ENCODE assay signal across 9 cellular contexts in genomic region chr16:56589141-56590039, GRCh38. TPM values are rescaled to one million over a fixed set of nuclear protein-coding genes. Genes with fewer than 3 reads are reported as not detected.
DNase-seq lines count a peak whose midpoint lies in the region; ATAC-seq and TF ChIP-seq lines count a peak whose summit lies in the region.
"Had no signal": no experiment of that assay in that cellular context is flagged by ENCODE, and none has a peak within 500 bp of the region (broad histone marks: within the 10 kb centered on the region; RNA-seq: fewer than 3 reads in every experiment).

TSS of gene MT3 (plus strand) at chr16:56589528. CDS start at chr16:56589591, 63 bp downstream.

- no peaks in the 10 kb centered on the region for H3K9me3 ChIP-seq in CD4-positive, alpha-beta T cell (ENCODE audit: control insufficient read depth, low read length)

- no peak for TF ChIP-seq CTCF in CD4-positive, alpha-beta T cell (IDR thresholded peaks at IDR 0.05)

- CTCF ChIA-PET in CD4-positive, alpha-beta T cell (lab: Charles Lee), result no interaction called here
- CTCF ChIA-PET in activated naive CD4-positive, alpha-beta T cell treated with anti-CD3 and anti-CD28 coated beads for 36 hours (lab: Charles Lee), result no interaction called here

- H3K27ac Mint-ChIP-seq in CD4-positive, alpha-beta T cell, result no peak within 1 kb of the TSS
- H3K27ac Mint-ChIP-seq in activated naive CD4-positive, alpha-beta T cell treated with anti-CD3 and anti-CD28 coated beads for 36 hours, result no peak within 1 kb of the TSS

- H3K9me3 Mint-ChIP-seq in CD4-positive, alpha-beta T cell, result no peaks in the 10 kb centered on the region
- no peaks in the 10 kb centered on the region for H3K9me3 Mint-ChIP-seq in activated naive CD4-positive, alpha-beta T cell treated with anti-CD3 and anti-CD28 coated beads for 36 hours

- peak; percentile 76 for ATAC-seq in CD4-positive, alpha-beta T cell (ENCODE audit: poor library complexity)
- ATAC-seq in left ventricle myocardium superior (peak; percentile 46), GM18867 (IDR thresholded peaks at IDR 0.05; ENCODE audit: unreplicated experiment) (no peak), HG02798 (IDR thresholded peaks at IDR 0.05; ENCODE audit: poor library complexity, unreplicated experiment) (no peak)

- peak within 1 kb of the TSS; percentile 80 for H3K4me3 Mint-ChIP-seq in CD4-positive, alpha-beta T cell
- H3K4me3 Mint-ChIP-seq in activated naive CD4-positive, alpha-beta T cell treated with anti-CD3 and anti-CD28 coated beads for 36 hours, result peak within 1 kb of the TSS; percentile 73

- POLR2A ChIA-PET in CD4-positive, alpha-beta T cell (lab: Charles Lee), result no interaction called here

- H3K36me3 Mint-ChIP-seq in CD4-positive, alpha-beta T cell (ENCODE audit: low read depth), result no peaks in the 10 kb centered on the region
- no peaks in the 10 kb centered on the region for H3K36me3 Mint-ChIP-seq in activated naive CD4-positive, alpha-beta T cell treated with anti-CD3 and anti-CD28 coated beads for 36 hours (ENCODE audit: low read depth)

- intact Hi-C loops in CD4-positive, alpha-beta T cell (cut with DNase I, micrococcal nuclease), result no loop called here
- intact Hi-C loops in activated naive CD4-positive, alpha-beta T cell treated with anti-CD3 and anti-CD28 coated beads for 36 hours (cut with micrococcal nuclease), result no loop called here
- intact Hi-C loops in left ventricle myocardium superior (cut with micrococcal nuclease), result no loop called here

- peaks cover 9% of the 10 kb centered on the region for H3K4me1 Mint-ChIP-seq in CD4-positive, alpha-beta T cell (ENCODE audit: low read depth)
- peaks cover 9% of the 10 kb centered on the region for H3K4me1 Mint-ChIP-seq in activated naive CD4-positive, alpha-beta T cell treated with anti-CD3 and anti-CD28 coated beads for 36 hours (ENCODE audit: low read depth)

- peaks cover 18% of the 10 kb centered on the region for H3K27me3 ChIP-seq in CD4-positive, alpha-beta T cell (ENCODE audit: control insufficient read depth, insufficient read depth, low read length)

- peaks cover 41% of the 10 kb centered on the region for H3K27me3 Mint-ChIP-seq in CD4-positive, alpha-beta T cell
- peaks cover 18% of the 10 kb centered on the region for H3K27me3 Mint-ChIP-seq in activated naive CD4-positive, alpha-beta T cell treated with anti-CD3 and anti-CD28 coated beads for 36 hours (ENCODE audit: low read depth)

- peak in 2 of 10 experiments; percentile 10 to 41 for DNase-seq in CD4-positive, alpha-beta T cell
- DNase-seq in NCI-H1417 treated with DMSO at 0.1 percent for 48 hours (lab: John Stamatoyannopoulos, UW), result peak; percentile 21
- DNase-seq in activated naive CD4-positive, alpha-beta T cell treated with anti-CD3 and anti-CD28 coated beads for 36 hours, result peak; percentile 19
- peak; percentile 43 for DNase-seq in left ventricle myocardium superior
- DNase-seq in putamen (ENCODE audit: low spot score), result peak; percentile 70
- DNase-seq in hepatic stellate cell (ENCODE audit: low spot score), result no peak

- no peak within 1 kb of the TSS for H3K27ac ChIP-seq in CD4-positive, alpha-beta T cell (ENCODE audit: low read depth, low read length)
- H3K27ac ChIP-seq: epithelial cell of prostate had no signal

RNA-seq across cellular contexts. Expression of gene MT3, which starts in this region (rescaled TPM):
- under 1 TPM in 1 of 2 experiments, not detected in 1; 0.50 TPM for total RNA-seq in CD4-positive, alpha-beta T cell
- total RNA-seq in activated naive CD4-positive, alpha-beta T cell treated with anti-CD3 and anti-CD28 coated beads for 36 hours, result 1 to 10 TPM in 1 of 2 experiments, under 1 TPM in 1; 0.64 to 1.6 TPM
- total RNA-seq in left ventricle myocardium superior, result 3.8 TPM

Comparison
In these comparisons a context has a peak if more than half of its experiments do, and no peak if none do; other contexts are left out.
1. Peak in ATAC-seq in CD4-positive, alpha-beta T cell; RNA of the gene not detected or under 1 TPM.